In genomic region chr16:88781140-88782077, GRCh38 we compare ENCODE assay signal across 8 cellular contexts. TPM values are rescaled to one million over a fixed set of nuclear protein-coding genes. Genes with fewer than 3 reads are reported as not detected.
DNase-seq lines count a peak whose midpoint lies in the region; ATAC-seq lines count a peak whose summit lies in the region.

No MANE protein-coding gene starts in this region.

- H3K4me1 ChIP-seq in SJSA1 (replicated peaks) (peaks cover 54% of the 10 kb centered on the region), neuronal stem cell (ENCODE audit: control insufficient read depth in 2 of 2, insufficient read depth in 1 of 2, low read depth in 1 of 2, low read length in 2 of 2) (peaks cover 19 to 22% of the 10 kb centered on the region in 2 donors)

- H2BK120ac ChIP-seq in neuronal stem cell (ENCODE audit: low read depth, low read length), result peak overlapping the region; percentile 81

- H3K36me3 ChIP-seq in SJSA1, result peaks cover 73% of the 10 kb centered on the region
- H3K36me3 ChIP-seq in neuronal stem cell (replicated peaks in 1 of 2; ENCODE audit: control insufficient read depth in 2 of 2, insufficient read depth in 2 of 2, low read length in 2 of 2), result no peaks in the 10 kb centered on the region

- H3K27ac ChIP-seq in SJSA1 (peak overlapping the region; percentile 35; the same call in 1 of the 2 replicates), neuronal stem cell (replicated peaks; ENCODE audit: low read length) (no peak overlapping the region)

- H3K79me1 ChIP-seq in neuronal stem cell (ENCODE audit: low read depth, low read length), result peaks cover 6% of the 10 kb centered on the region

- H3K9me3 Mint-ChIP-seq in activated naive CD8-positive, alpha-beta T cell treated with anti-CD3 and anti-CD28 coated beads for 36 hours, result no peaks in the 10 kb centered on the region

- H3K4me1 Mint-ChIP-seq in activated naive CD8-positive, alpha-beta T cell treated with anti-CD3 and anti-CD28 coated beads for 36 hours, result peaks cover 38% of the 10 kb centered on the region

- H3K36me3 Mint-ChIP-seq in activated naive CD8-positive, alpha-beta T cell treated with anti-CD3 and anti-CD28 coated beads for 36 hours, result no peaks in the 10 kb centered on the region

- WGBS in neuronal stem cell (ENCODE audit: extremely low coverage in 2 of 2, insufficient read length in 2 of 2, insufficient replicate concordance in 1 of 2), 2 donors, result no CpG with 5 or more reads among the region's 28 CpGs

- DNase-seq in SJSA1 (ENCODE audit: low read depth in 1 of 2, low spot score in 2 of 2) (no peak), neuronal stem cell (ENCODE audit: low spot score) (no peak), AG20443 (ENCODE audit: low spot score) (no peak), SW 1271 (lab: John Stamatoyannopoulos, UW) (no peak), DMS114 treated with DMSO at 0.1 percent for 48 hours (lab: John Stamatoyannopoulos, UW; ENCODE audit: unreplicated experiment) (no peak)
- peak; percentile 70 for DNase-seq in activated naive CD8-positive, alpha-beta T cell treated with anti-CD3 and anti-CD28 coated beads for 36 hours

- no peak overlapping the region for H2AFZ ChIP-seq in neuronal stem cell (ENCODE audit: low read length)

- H4K8ac ChIP-seq in neuronal stem cell (ENCODE audit: low read depth, low read length), result no peak overlapping the region

- peak overlapping the region; percentile 86 for H3K4me3 Mint-ChIP-seq in activated naive CD8-positive, alpha-beta T cell treated with anti-CD3 and anti-CD28 coated beads for 36 hours

- no peak overlapping the region for H3K9ac ChIP-seq in neuronal stem cell (ENCODE audit: low read depth, low read length, poor library complexity)

- H2BK12ac ChIP-seq in neuronal stem cell (ENCODE audit: low read length), result peak overlapping the region; percentile 81

- peak overlapping the region; percentile 89 for H3K18ac ChIP-seq in neuronal stem cell (ENCODE audit: low read length)

- H3K27me3 Mint-ChIP-seq in activated naive CD8-positive, alpha-beta T cell treated with anti-CD3 and anti-CD28 coated beads for 36 hours, result no peaks in the 10 kb centered on the region

- H3K23ac ChIP-seq in neuronal stem cell (ENCODE audit: low read depth, low read length, poor library complexity), result peak overlapping the region; percentile 97

- no peak overlapping the region for H3K4me3 ChIP-seq in SJSA1
- H3K4me3 ChIP-seq in neuronal stem cell (ENCODE audit: low read length in 2 of 2), result no peak overlapping the region

- H2AK5ac ChIP-seq in neuronal stem cell (ENCODE audit: low read depth, low read length), result peak overlapping the region; percentile 97

- H3K27me3 ChIP-seq in SJSA1 (replicated peaks) (no peaks in the 10 kb centered on the region), neuronal stem cell (ENCODE audit: control insufficient read depth in 3 of 3, insufficient read depth in 3 of 3, low read depth in 1 of 3, low read length in 3 of 3) (peaks cover 0 to 43% (median 18%) of the 10 kb centered on the region in 3 experiments)

- ATAC-seq in GM19023 (IDR thresholded peaks at IDR 0.05; ENCODE audit: unreplicated experiment) (peak; percentile 41), GM21515 (IDR thresholded peaks at IDR 0.05; ENCODE audit: unreplicated experiment) (no peak)

- H3K14ac ChIP-seq in neuronal stem cell (ENCODE audit: low read length), result peak overlapping the region; percentile 75

- no peak overlapping the region for H2BK5ac ChIP-seq in neuronal stem cell (ENCODE audit: low read length)

- H4K91ac ChIP-seq in neuronal stem cell (ENCODE audit: low read depth, low read length, poor library complexity), result peak overlapping the region; percentile 85

- peak overlapping the region; percentile 29 for H3K4ac ChIP-seq in neuronal stem cell (ENCODE audit: low read length)

- no peak overlapping the region for H2BK15ac ChIP-seq in neuronal stem cell (ENCODE audit: low read length)

- H3K27ac Mint-ChIP-seq in activated naive CD8-positive, alpha-beta T cell treated with anti-CD3 and anti-CD28 coated beads for 36 hours, result peak overlapping the region; percentile 71

- no peaks in the 10 kb centered on the region for H3K9me3 ChIP-seq in SJSA1 (replicated peaks)
- H3K9me3 ChIP-seq in neuronal stem cell (replicated peaks in 1 of 2; ENCODE audit: control insufficient read depth in 2 of 2, insufficient read depth in 1 of 2, low read depth in 1 of 2, low read length in 2 of 2), result no peaks in the 10 kb centered on the region

- H3K4me2 ChIP-seq in neuronal stem cell (ENCODE audit: insufficient read depth, low read length, poor library complexity, severe bottlenecking), result no peak overlapping the region

RNA-seq across cellular contexts. Expression of gene PIEZO1, which starts 3.6 kb away (rescaled TPM):
- 142 and 181 TPM in 2 replicates for total RNA-seq in SJSA1 (2014; rRNA removed; shearing (Covaris generic))
- total RNA-seq in activated naive CD8-positive, alpha-beta T cell treated with anti-CD3 and anti-CD28 coated beads for 36 hours, result 10 to 100 TPM; 86.7 to 87.0 TPM
- 8.0 TPM for polyA plus RNA-seq in neuronal stem cell (2013, experiment 1 of 2)
- 9.2 TPM for polyA plus RNA-seq in neuronal stem cell (2013, experiment 2 of 2)

RNA-seq across cellular contexts. Expression of gene CDT1, which starts 22.2 kb away (rescaled TPM):
- total RNA-seq in SJSA1 (2014; rRNA removed; shearing (Covaris generic)), result 36.7 and 45.7 TPM in 2 replicates
- 100 to 1,000 TPM; 156 to 158 TPM for total RNA-seq in activated naive CD8-positive, alpha-beta T cell treated with anti-CD3 and anti-CD28 coated beads for 36 hours
- 40.6 TPM for polyA plus RNA-seq in neuronal stem cell (2013, experiment 1 of 2)
- 40.0 TPM for polyA plus RNA-seq in neuronal stem cell (2013, experiment 2 of 2)

RNA-seq across cellular contexts. Expression of gene APRT, which starts 30.3 kb away (rescaled TPM):
- total RNA-seq in SJSA1 (2014; rRNA removed; shearing (Covaris generic)), result 90.6 and 138 TPM in 2 replicates
- total RNA-seq in activated naive CD8-positive, alpha-beta T cell treated with anti-CD3 and anti-CD28 coated beads for 36 hours, result 100 to 1,000 TPM; 241 to 272 TPM
- polyA plus RNA-seq in neuronal stem cell (2013, experiment 1 of 2), result 146 TPM
- polyA plus RNA-seq in neuronal stem cell (2013, experiment 2 of 2), result 150 TPM
